Comparison of ENCODE assay signal across 18 cellular contexts in genomic region chr17:49440581-49440980, GRCh38. TPM values are rescaled to one million over a fixed set of nuclear protein-coding genes. Genes with fewer than 3 reads are reported as not detected.
"Had no signal": no experiment of that assay in that cellular context is flagged by ENCODE, and none has a peak within 500 bp of the region (broad histone marks: within the 10 kb centered on the region; RNA-seq: fewer than 3 reads in every experiment).

No MANE protein-coding gene starts in this region.

- DNase-seq: activated CD4-positive, CD25-positive, alpha-beta regulatory T cell treated with anti-CD3 and anti-CD28 coated beads, Interleukin-2, amount 50 U/mL, for 72 hours; activated CD8-positive, alpha-beta memory T cell treated with anti-CD3 and anti-CD28 coated beads, Interleukin-2, amount 10 ng/mL, durations not matched to agents 7 days and 5 days; dermis blood vessel endothelial cell; effector memory CD8-positive, alpha-beta T cell; foreskin fibroblast; left ventricle myocardium superior; naive B cell; sigmoid colon; spleen; stimulated activated naive CD4-positive, alpha-beta T cell; SW 1271; T-helper 2 cell; upper lobe of right lung had no signal

- H3K4me3 Mint-ChIP-seq: activated CD8-positive, alpha-beta memory T cell treated with anti-CD3 and anti-CD28 coated beads, Interleukin-2, amount 10 ng/mL, durations not matched to agents 7 days and 5 days; activated naive CD8-positive, alpha-beta T cell; effector memory CD8-positive, alpha-beta T cell; naive B cell had no signal

- H3K4me1 ChIP-seq: parathyroid adenoma, upper lobe of right lung had no signal

- H3K27ac ChIP-seq: parathyroid adenoma, sigmoid colon, spleen, upper lobe of right lung, VCaP had no signal

- H3K9me3 Mint-ChIP-seq: activated T-helper 2 cell treated with anti-CD3 and anti-CD28 coated beads, Interferon-gamma antibody, Interleukin-2, Interleukin-4, amounts not matched to agents 10 μg/mL and 5 μg/mL and 100 μg/mL, durations not matched to agents 14 hours and 24 hours and 36 hours; effector memory CD8-positive, alpha-beta T cell; naive B cell had no signal

- H3K79me2 ChIP-seq: parathyroid adenoma had no signal

- H2AFZ ChIP-seq: parathyroid adenoma had no signal

- H3K9ac ChIP-seq: parathyroid adenoma had no signal

- H3K36me3 Mint-ChIP-seq: activated CD8-positive, alpha-beta memory T cell treated with anti-CD3 and anti-CD28 coated beads, Interleukin-2, amount 10 ng/mL, durations not matched to agents 7 days and 5 days; activated naive CD8-positive, alpha-beta T cell; naive B cell had no signal

- H3K36me3 ChIP-seq: sigmoid colon, spleen, upper lobe of right lung had no signal

- H3K9me3 ChIP-seq: sigmoid colon, spleen, upper lobe of right lung had no signal

- H3K4me3 ChIP-seq: sigmoid colon, spleen, upper lobe of right lung had no signal

- ATAC-seq: activated CD8-positive, alpha-beta memory T cell treated with anti-CD3 and anti-CD28 coated beads, Interleukin-2, amount 10 ng/mL, durations not matched to agents 7 days and 5 days; effector memory CD8-positive, alpha-beta T cell; left ventricle myocardium superior; upper lobe of right lung had no signal

- H3K27ac Mint-ChIP-seq: activated CD8-positive, alpha-beta memory T cell treated with anti-CD3 and anti-CD28 coated beads, Interleukin-2, amount 10 ng/mL, durations not matched to agents 7 days and 5 days; activated naive CD8-positive, alpha-beta T cell; activated T-helper 2 cell treated with anti-CD3 and anti-CD28 coated beads, Interferon-gamma antibody, Interleukin-2, Interleukin-4, amounts not matched to agents 10 μg/mL and 5 μg/mL and 100 μg/mL, durations not matched to agents 14 hours and 24 hours and 36 hours; effector memory CD8-positive, alpha-beta T cell had no signal

RNA-seq across cellular contexts. Expression of gene NGFR, which starts 54.5 kb away (rescaled TPM):
- total RNA-seq: dermis blood vessel endothelial cell, glomerular endothelial cell had no signal
